ENCODE assay signal across 1 cellular context in genomic region chr14:59483819-59484610, GRCh38.
TF ChIP-seq lines count a peak whose summit lies in the region.

A gene with protein sequence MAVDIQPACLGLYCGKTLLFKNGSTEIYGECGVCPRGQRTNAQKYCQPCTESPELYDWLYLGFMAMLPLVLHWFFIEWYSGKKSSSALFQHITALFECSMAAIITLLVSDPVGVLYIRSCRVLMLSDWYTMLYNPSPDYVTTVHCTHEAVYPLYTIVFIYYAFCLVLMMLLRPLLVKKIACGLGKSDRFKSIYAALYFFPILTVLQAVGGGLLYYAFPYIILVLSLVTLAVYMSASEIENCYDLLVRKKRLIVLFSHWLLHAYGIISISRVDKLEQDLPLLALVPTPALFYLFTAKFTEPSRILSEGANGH (plus strand): TSS chr14:59484517. CDS start chr14:59484590, 73 bp downstream.
L3HYPDH (minus strand) TSS chr14:59484408; CDS start chr14:59484316, 92 bp downstream.

TF ChIP-seq in HepG2, 621 proteins besides CTCF, POLR2A, EP300 and RAD21 (continued from another document and continues in another):
- peak; percentile 75; the same call in 1 of the 2 replicates for TF ChIP-seq GFI1 (CRISPR knock-in tag; IDR thresholded peaks at IDR 0.05; ENCODE audit: borderline replicate concordance)
- TF ChIP-seq PTBP1 (IDR thresholded peaks at IDR 0.05; ENCODE audit: low read depth, low read length, poor library complexity, severe bottlenecking): no peak
- TF ChIP-seq ZBTB44 (CRISPR knock-in tag; IDR thresholded peaks at IDR 0.05): peak; percentile 81; the same call in 1 of the 2 replicates
- peak; percentile 94 for TF ChIP-seq ZNF777 (CRISPR knock-in tag; IDR thresholded peaks at IDR 0.05)
- TF ChIP-seq ZNF775 (CRISPR knock-in tag; IDR thresholded peaks at IDR 0.05; ENCODE audit: borderline replicate concordance): no peak
- peak; percentile 99 for TF ChIP-seq RBFOX2 (IDR thresholded peaks at IDR 0.05; ENCODE audit: low read depth, low read length)
- peak; percentile 98 for TF ChIP-seq TERF1 (CRISPR knock-in tag; IDR thresholded peaks at IDR 0.05)
- TF ChIP-seq DDIT3 (CRISPR knock-in tag; IDR thresholded peaks at IDR 0.05): no peak
- TF ChIP-seq ESRRA (CRISPR knock-in tag; IDR thresholded peaks at IDR 0.05; ENCODE audit: low read depth): peak; percentile 54
- TF ChIP-seq ZKSCAN1 (IDR thresholded peaks at IDR 0.05; ENCODE audit: low read length): no peak
- no peak for TF ChIP-seq ZKSCAN5 (CRISPR knock-in tag; IDR thresholded peaks at IDR 0.05)
- TF ChIP-seq, protein P1, sequence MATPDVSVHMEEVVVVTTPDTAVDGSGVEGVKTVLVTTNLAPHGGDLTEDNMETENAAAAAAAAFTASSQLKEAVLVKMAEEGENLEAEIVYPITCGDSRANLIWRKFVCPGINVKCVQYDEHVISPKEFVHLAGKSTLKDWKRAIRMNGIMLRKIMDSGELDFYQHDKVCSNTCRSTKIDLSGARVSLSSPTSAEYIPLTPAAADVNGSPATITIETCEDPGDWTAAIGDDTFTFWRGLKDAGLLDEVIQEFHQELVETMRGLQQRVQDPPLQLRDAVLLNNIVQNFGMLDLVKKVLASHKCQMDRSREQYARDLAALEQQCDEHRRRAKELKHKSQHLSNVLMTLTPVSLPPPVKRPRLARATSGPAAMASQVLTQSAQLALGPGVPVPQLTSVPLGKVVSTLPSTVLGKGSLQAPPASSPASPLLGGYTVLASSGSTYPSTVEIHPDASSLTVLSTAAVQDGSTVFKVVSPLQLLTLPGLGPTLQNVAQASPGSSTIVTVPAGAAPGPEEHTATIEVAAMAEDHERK (CRISPR knock-in tag; IDR thresholded peaks at IDR 0.05; ENCODE audit: low read depth): peak; percentile 25; the same call in 1 of the 2 replicates
- TF ChIP-seq HIVEP1 (CRISPR knock-in tag; IDR thresholded peaks at IDR 0.05): peak; percentile 95
- TF ChIP-seq CBX1 (IDR thresholded peaks at IDR 0.05; ENCODE audit: low read depth): peak; percentile 89
- peak; percentile 81; the same call in 1 of the 2 replicates for TF ChIP-seq ZNF33A (CRISPR knock-in tag; IDR thresholded peaks at IDR 0.05; ENCODE audit: borderline replicate concordance)
- TF ChIP-seq ZNF414 (CRISPR knock-in tag; IDR thresholded peaks at IDR 0.05): no peak
- TF ChIP-seq SKI (IDR thresholded peaks at IDR 0.05; ENCODE audit: partially characterized antibody): peak; percentile 22
- peak; percentile 100 for TF ChIP-seq DMAP1 (CRISPR knock-in tag; IDR thresholded peaks at IDR 0.05)
- TF ChIP-seq HOXA7 (CRISPR knock-in tag; IDR thresholded peaks at IDR 0.05): no peak
- 0 out of 2 replicates have a peak, but pooled peaks have one; percentile 67 for TF ChIP-seq ZNF549 (CRISPR knock-in tag; IDR thresholded peaks at IDR 0.05)
- peak; percentile 68 for TF ChIP-seq ZNF143 (CRISPR knock-in tag; IDR thresholded peaks at IDR 0.05)
- TF ChIP-seq ZSCAN30 (CRISPR knock-in tag; IDR thresholded peaks at IDR 0.05): peak; percentile 90
- no peak for TF ChIP-seq NFE2 (CRISPR knock-in tag; IDR thresholded peaks at IDR 0.05)
- no peak; the same call in 1 of the 2 replicates for TF ChIP-seq SIX4 (CRISPR knock-in tag; IDR thresholded peaks at IDR 0.05)
- TF ChIP-seq JUNB (CRISPR knock-in tag; IDR thresholded peaks at IDR 0.05; ENCODE audit: borderline replicate concordance): no peak
- TF ChIP-seq ATAD3A (CRISPR knock-in tag; IDR thresholded peaks at IDR 0.05): no peak
- peak; percentile 87; the same call in 1 of the 2 replicates for TF ChIP-seq MYPOP (CRISPR knock-in tag; IDR thresholded peaks at IDR 0.05)
- no peak for TF ChIP-seq PHF21A (CRISPR knock-in tag; IDR thresholded peaks at IDR 0.05)
- TF ChIP-seq POLR2AphosphoS5 (IDR thresholded peaks at IDR 0.05; ENCODE audit: low read depth, low read length): peak; percentile 87
- TF ChIP-seq ZBTB3 (CRISPR knock-in tag; IDR thresholded peaks at IDR 0.05; ENCODE audit: borderline replicate concordance, low read depth): no peak
- TF ChIP-seq, protein P2, sequence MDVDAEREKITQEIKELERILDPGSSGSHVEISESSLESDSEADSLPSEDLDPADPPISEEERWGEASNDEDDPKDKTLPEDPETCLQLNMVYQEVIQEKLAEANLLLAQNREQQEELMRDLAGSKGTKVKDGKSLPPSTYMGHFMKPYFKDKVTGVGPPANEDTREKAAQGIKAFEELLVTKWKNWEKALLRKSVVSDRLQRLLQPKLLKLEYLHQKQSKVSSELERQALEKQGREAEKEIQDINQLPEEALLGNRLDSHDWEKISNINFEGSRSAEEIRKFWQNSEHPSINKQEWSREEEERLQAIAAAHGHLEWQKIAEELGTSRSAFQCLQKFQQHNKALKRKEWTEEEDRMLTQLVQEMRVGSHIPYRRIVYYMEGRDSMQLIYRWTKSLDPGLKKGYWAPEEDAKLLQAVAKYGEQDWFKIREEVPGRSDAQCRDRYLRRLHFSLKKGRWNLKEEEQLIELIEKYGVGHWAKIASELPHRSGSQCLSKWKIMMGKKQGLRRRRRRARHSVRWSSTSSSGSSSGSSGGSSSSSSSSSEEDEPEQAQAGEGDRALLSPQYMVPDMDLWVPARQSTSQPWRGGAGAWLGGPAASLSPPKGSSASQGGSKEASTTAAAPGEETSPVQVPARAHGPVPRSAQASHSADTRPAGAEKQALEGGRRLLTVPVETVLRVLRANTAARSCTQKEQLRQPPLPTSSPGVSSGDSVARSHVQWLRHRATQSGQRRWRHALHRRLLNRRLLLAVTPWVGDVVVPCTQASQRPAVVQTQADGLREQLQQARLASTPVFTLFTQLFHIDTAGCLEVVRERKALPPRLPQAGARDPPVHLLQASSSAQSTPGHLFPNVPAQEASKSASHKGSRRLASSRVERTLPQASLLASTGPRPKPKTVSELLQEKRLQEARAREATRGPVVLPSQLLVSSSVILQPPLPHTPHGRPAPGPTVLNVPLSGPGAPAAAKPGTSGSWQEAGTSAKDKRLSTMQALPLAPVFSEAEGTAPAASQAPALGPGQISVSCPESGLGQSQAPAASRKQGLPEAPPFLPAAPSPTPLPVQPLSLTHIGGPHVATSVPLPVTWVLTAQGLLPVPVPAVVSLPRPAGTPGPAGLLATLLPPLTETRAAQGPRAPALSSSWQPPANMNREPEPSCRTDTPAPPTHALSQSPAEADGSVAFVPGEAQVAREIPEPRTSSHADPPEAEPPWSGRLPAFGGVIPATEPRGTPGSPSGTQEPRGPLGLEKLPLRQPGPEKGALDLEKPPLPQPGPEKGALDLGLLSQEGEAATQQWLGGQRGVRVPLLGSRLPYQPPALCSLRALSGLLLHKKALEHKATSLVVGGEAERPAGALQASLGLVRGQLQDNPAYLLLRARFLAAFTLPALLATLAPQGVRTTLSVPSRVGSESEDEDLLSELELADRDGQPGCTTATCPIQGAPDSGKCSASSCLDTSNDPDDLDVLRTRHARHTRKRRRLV (CRISPR knock-in tag; IDR thresholded peaks at IDR 0.05): peak; percentile 70; the same call in 1 of the 2 replicates
- peak; percentile 74 for TF ChIP-seq MED1 (CRISPR knock-in tag; IDR thresholded peaks at IDR 0.05)
- TF ChIP-seq CREM (IDR thresholded peaks at IDR 0.05): peak; percentile 42; the same call in 1 of the 2 replicates
- no peak for TF ChIP-seq CREM (CRISPR knock-in tag; IDR thresholded peaks at IDR 0.05)
- TF ChIP-seq ZNF572 (CRISPR knock-in tag; IDR thresholded peaks at IDR 0.05): no peak; the same call in 1 of the 2 replicates
- TF ChIP-seq IRX3 (CRISPR knock-in tag; IDR thresholded peaks at IDR 0.05; ENCODE audit: borderline replicate concordance, low read depth): peak; percentile 92; the same call in 1 of the 2 replicates
- TF ChIP-seq ZNF33B (CRISPR knock-in tag; IDR thresholded peaks at IDR 0.05): no peak
- no peak for TF ChIP-seq HMG20A (CRISPR knock-in tag; IDR thresholded peaks at IDR 0.05; ENCODE audit: borderline replicate concordance)
- no peak for TF ChIP-seq HDAC6 (IDR thresholded peaks at IDR 0.05; ENCODE audit: low read depth, low read length)
- TF ChIP-seq ZSCAN31 (CRISPR knock-in tag; IDR thresholded peaks at IDR 0.05; ENCODE audit: low read depth): peak; percentile 84
- peak; percentile 97 for TF ChIP-seq ZNF766 (CRISPR knock-in tag; IDR thresholded peaks at IDR 0.05; ENCODE audit: borderline replicate concordance)
- TF ChIP-seq ZNF652 (CRISPR knock-in tag; IDR thresholded peaks at IDR 0.05; ENCODE audit: borderline replicate concordance, low read depth): no peak; the same call in 1 of the 2 replicates
- TF ChIP-seq LCORL (IDR thresholded peaks at IDR 0.05): no peak
- peak; percentile 48 for TF ChIP-seq LCORL (CRISPR knock-in tag; IDR thresholded peaks at IDR 0.05)
- TF ChIP-seq ZNF329 (CRISPR knock-in tag; IDR thresholded peaks at IDR 0.05; ENCODE audit: low read depth): peak; percentile 90
- TF ChIP-seq, protein P3, sequence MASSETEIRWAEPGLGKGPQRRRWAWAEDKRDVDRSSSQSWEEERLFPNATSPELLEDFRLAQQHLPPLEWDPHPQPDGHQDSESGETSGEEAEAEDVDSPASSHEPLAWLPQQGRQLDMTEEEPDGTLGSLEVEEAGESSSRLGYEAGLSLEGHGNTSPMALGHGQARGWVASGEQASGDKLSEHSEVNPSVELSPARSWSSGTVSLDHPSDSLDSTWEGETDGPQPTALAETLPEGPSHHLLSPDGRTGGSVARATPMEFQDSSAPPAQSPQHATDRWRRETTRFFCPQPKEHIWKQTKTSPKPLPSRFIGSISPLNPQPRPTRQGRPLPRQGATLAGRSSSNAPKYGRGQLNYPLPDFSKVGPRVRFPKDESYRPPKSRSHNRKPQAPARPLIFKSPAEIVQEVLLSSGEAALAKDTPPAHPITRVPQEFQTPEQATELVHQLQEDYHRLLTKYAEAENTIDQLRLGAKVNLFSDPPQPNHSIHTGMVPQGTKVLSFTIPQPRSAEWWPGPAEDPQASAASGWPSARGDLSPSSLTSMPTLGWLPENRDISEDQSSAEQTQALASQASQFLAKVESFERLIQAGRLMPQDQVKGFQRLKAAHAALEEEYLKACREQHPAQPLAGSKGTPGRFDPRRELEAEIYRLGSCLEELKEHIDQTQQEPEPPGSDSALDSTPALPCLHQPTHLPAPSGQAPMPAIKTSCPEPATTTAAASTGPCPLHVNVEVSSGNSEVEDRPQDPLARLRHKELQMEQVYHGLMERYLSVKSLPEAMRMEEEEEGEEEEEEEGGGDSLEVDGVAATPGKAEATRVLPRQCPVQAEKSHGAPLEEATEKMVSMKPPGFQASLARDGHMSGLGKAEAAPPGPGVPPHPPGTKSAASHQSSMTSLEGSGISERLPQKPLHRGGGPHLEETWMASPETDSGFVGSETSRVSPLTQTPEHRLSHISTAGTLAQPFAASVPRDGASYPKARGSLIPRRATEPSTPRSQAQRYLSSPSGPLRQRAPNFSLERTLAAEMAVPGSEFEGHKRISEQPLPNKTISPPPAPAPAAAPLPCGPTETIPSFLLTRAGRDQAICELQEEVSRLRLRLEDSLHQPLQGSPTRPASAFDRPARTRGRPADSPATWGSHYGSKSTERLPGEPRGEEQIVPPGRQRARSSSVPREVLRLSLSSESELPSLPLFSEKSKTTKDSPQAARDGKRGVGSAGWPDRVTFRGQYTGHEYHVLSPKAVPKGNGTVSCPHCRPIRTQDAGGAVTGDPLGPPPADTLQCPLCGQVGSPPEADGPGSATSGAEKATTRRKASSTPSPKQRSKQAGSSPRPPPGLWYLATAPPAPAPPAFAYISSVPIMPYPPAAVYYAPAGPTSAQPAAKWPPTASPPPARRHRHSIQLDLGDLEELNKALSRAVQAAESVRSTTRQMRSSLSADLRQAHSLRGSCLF (CRISPR knock-in tag; IDR thresholded peaks at IDR 0.05; ENCODE audit: borderline replicate concordance): peak; percentile 85
